10 cellular contexts compared by ENCODE assay signal in genomic region chr9:99966720-99967119, GRCh38.
DNase-seq lines count a peak whose midpoint lies in the region; FAIRE-seq and TF ChIP-seq lines count a peak whose summit lies in the region.
"Had no signal": no experiment of that assay in that cellular context is flagged by ENCODE, and none has a peak within 500 bp of the region (broad histone marks: within the 10 kb centered on the region; RNA-seq: fewer than 3 reads in every experiment).

No MANE protein-coding gene starts in this region.

- WGBS in testis, 2 donors = 81% methylated on average over 2 of the region's 2 CpGs

- intact Hi-C loops in testis (cut with DNase I; ENCODE audit: low total_unique reads) = no loop called here

- no peaks in the 10 kb centered on the region for H3K9me3 ChIP-seq in testis

- peak; percentile 49 for DNase-seq in H54 (ENCODE audit: insufficient read length, low spot score)
- peak; percentile 33 for DNase-seq in RKO (ENCODE audit: low spot score)
- DNase-seq in epithelial cell of prostate (ENCODE audit: low read depth, low spot score) = peak; percentile 44
- DNase-seq in mucosa of gallbladder (ENCODE audit: low spot score) = peak; percentile 20
- no peak for DNase-seq in midbrain (lab: John Stamatoyannopoulos, UW)
- no peak for DNase-seq in SKM-1 treated with dmso at 0.1 percent for 144 hours (lab: John Stamatoyannopoulos, UW; ENCODE audit: unreplicated experiment)
- DNase-seq in NCI-H2227 (lab: John Stamatoyannopoulos, UW; ENCODE audit: unreplicated experiment) = no peak
- DNase-seq in testis = no peak
- DNase-seq: CD8-positive, alpha-beta memory T cell; cortex of kidney had no signal

- H3K27me3 ChIP-seq in testis = no peaks in the 10 kb centered on the region

- H3K27ac ChIP-seq in epithelial cell of prostate = no peak overlapping the region
- no peak overlapping the region for H3K27ac ChIP-seq in testis

- TF ChIP-seq CTCF in testis (IDR thresholded peaks at IDR 0.05) = no peak

- no peaks in the 10 kb centered on the region for H3K36me3 ChIP-seq in testis (ENCODE audit: low read depth, missing control alignments)

- H3K4me1 ChIP-seq in testis = no peaks in the 10 kb centered on the region

- peak; percentile 100 for FAIRE-seq in H54 (lab: Jason Lieb, UNC)

- no peak overlapping the region for H3K4me3 ChIP-seq in testis

- TF ChIP-seq POLR2A in H54 (IDR thresholded peaks at IDR 0.05; ENCODE audit: low read depth, low read length) (no peak), testis (IDR thresholded peaks at IDR 0.05) (no peak)

Comparison
In these comparisons a context has a peak if more than half of its experiments do, and no peak if none do; other contexts are left out.
1. DNase-seq: peak in H54 (single experiment), RKO (single experiment), epithelial cell of prostate (single experiment) and mucosa of gallbladder (single experiment); none in midbrain (single experiment), SKM-1 treated with dmso at 0.1 percent for 144 hours (single experiment), NCI-H2227 (single experiment) and testis (single experiment).